Comparison of ENCODE assay signal across 10 cellular contexts in the genomic region with DNA sequence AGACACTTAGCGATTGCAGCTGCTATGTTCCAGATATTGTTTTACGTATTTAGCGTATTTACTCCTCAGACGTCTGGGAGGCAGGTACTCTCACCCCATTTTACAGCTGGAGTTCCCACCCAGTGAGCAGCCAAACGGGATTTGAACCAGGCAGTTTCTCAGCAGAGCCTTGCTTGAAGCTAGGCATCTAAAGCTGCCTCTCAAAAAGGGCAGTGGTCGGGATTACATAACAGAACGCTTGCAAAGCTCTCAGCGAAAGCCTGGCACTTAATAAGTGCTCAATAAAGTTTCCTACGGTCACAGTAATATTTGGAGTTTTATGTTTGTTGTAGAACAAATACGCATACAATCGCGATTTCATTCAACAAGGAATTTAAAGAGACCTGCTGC. TPM values are rescaled to one million over a fixed set of nuclear protein-coding genes. Genes with fewer than 3 reads are reported as not detected.
DNase-seq lines count a peak whose midpoint lies in the region; ATAC-seq and TF ChIP-seq lines count a peak whose summit lies in the region.
"Had no signal": no experiment of that assay in that cellular context is flagged by ENCODE, and none has a peak within 500 bp of the region (broad histone marks: within the 10 kb centered on the region; RNA-seq: fewer than 3 reads in every experiment).

No MANE protein-coding gene starts in this region.

- H3K4me2 ChIP-seq in hepatocyte (peak overlapping the region; percentile 92), smooth muscle cell (peak overlapping the region; percentile 86)

- H2AFZ ChIP-seq in hepatocyte (peak overlapping the region; percentile 44), smooth muscle cell (ENCODE audit: low read depth) (no peak overlapping the region)

- H3K9me2 ChIP-seq in hepatocyte (replicated peaks; ENCODE audit: insufficient read depth): no peaks in the 10 kb centered on the region

- H3K27me3 ChIP-seq in RWPE2 (ENCODE audit: insufficient read depth, poor library complexity, severe bottlenecking) (peaks cover 22% of the 10 kb centered on the region), hepatocyte (peaks cover 20% of the 10 kb centered on the region), smooth muscle cell (ENCODE audit: low read depth) (peaks cover 35% of the 10 kb centered on the region)
- H3K27me3 ChIP-seq: adrenal gland had no signal

- H3K4me1 ChIP-seq in RWPE2 (ENCODE audit: insufficient read depth, poor library complexity, severe bottlenecking) (no peaks in the 10 kb centered on the region), hepatocyte (ENCODE audit: insufficient read depth) (peaks cover 9% of the 10 kb centered on the region), smooth muscle cell (ENCODE audit: low read depth) (no peaks in the 10 kb centered on the region)

- H3F3A ChIP-seq in smooth muscle cell (ENCODE audit: low read depth): peaks cover 5% of the 10 kb centered on the region

- 19% methylated on average over 12 of the region's 12 CpGs for WGBS in hepatocyte (ENCODE audit: low lambda C conversion rate, missing lambda C conversion rate)
- 21% methylated on average over 12 of the region's 12 CpGs for WGBS in smooth muscle cell (ENCODE audit: low lambda C conversion rate)

- H3K9me3 ChIP-seq in RWPE2 (ENCODE audit: severe bottlenecking): no peaks in the 10 kb centered on the region
- no peaks in the 10 kb centered on the region for H3K9me3 ChIP-seq in hepatocyte (ENCODE audit: low read depth)
- H3K9me3 ChIP-seq in smooth muscle cell (replicated peaks; ENCODE audit: low read depth): no peaks in the 10 kb centered on the region
- H3K9me3 ChIP-seq: adrenal gland had no signal

- ATAC-seq in RWPE2 (ENCODE audit: low read depth): no peak
- ATAC-seq in GM19455 (IDR thresholded peaks at IDR 0.05; ENCODE audit: unreplicated experiment): no peak

- no peaks in the 10 kb centered on the region for H3K36me3 ChIP-seq in RWPE2 (ENCODE audit: low read depth)
- no peaks in the 10 kb centered on the region for H3K36me3 ChIP-seq in hepatocyte (replicated peaks; ENCODE audit: insufficient read depth, low read depth)
- H3K36me3 ChIP-seq in smooth muscle cell (ENCODE audit: low read depth): no peaks in the 10 kb centered on the region
- H3K36me3 ChIP-seq: adrenal gland had no signal

- H3K79me2 ChIP-seq in hepatocyte: no peaks in the 10 kb centered on the region
- no peaks in the 10 kb centered on the region for H3K79me2 ChIP-seq in smooth muscle cell (ENCODE audit: low read depth)

- H3K9ac ChIP-seq in smooth muscle cell (ENCODE audit: low read depth): no peak overlapping the region

- no peaks in the 10 kb centered on the region for H4K20me1 ChIP-seq in hepatocyte (ENCODE audit: insufficient read depth, poor library complexity, severe bottlenecking)
- H4K20me1 ChIP-seq in smooth muscle cell (ENCODE audit: low read depth): no peaks in the 10 kb centered on the region

- TF ChIP-seq CTCF in RWPE2 (IDR thresholded peaks at IDR 0.05; ENCODE audit: poor library complexity, severe bottlenecking) (no peak), hepatocyte (IDR thresholded peaks at IDR 0.05; ENCODE audit: poor library complexity) (no peak), smooth muscle cell (IDR thresholded peaks at IDR 0.05; ENCODE audit: borderline replicate concordance, insufficient read depth, poor library complexity, severe bottlenecking) (no peak)

- peak; percentile 56 for DNase-seq in NCI-H510A treated with DMSO at 0.1 percent for 48 hours (lab: John Stamatoyannopoulos, UW)
- no peak for DNase-seq in NCI-H510A (lab: John Stamatoyannopoulos, UW)
- no peak for DNase-seq in RWPE2 (ENCODE audit: low spot score)
- no peak for DNase-seq in hepatocyte (ENCODE audit: low spot score)
- DNase-seq in smooth muscle cell (lab: John Stamatoyannopoulos, UW; ENCODE audit: unreplicated experiment): no peak
- DNase-seq in effector CD4-positive, alpha-beta T cell: no peak
- no peak for DNase-seq in NCI-H2107 (lab: John Stamatoyannopoulos, UW)

- H3K4me3 ChIP-seq in RWPE2 (ENCODE audit: severe bottlenecking) (peak overlapping the region; percentile 67), hepatocyte (peak overlapping the region; percentile 58), smooth muscle cell (peak overlapping the region; percentile 49)

- H3K27ac ChIP-seq in RWPE2 (ENCODE audit: poor library complexity, severe bottlenecking) (no peak overlapping the region), hepatocyte (no peak overlapping the region), smooth muscle cell (ENCODE audit: low read depth) (no peak overlapping the region)
- H3K27ac ChIP-seq: adrenal gland had no signal

RNA-seq across cellular contexts. Expression of gene BSPRY, which starts 0.3 kb away (rescaled TPM):
- total RNA-seq in hepatocyte (4.8 and 6.1 TPM in 2 replicates), smooth muscle cell (0.36 and 0.67 TPM in 2 replicates)
- polyA plus RNA-seq in hepatocyte (12.0 TPM in 2 replicates), smooth muscle cell (0.27 and 2.3 TPM in 2 replicates)
- polyA plus RNA-seq: AG04450 had no signal

RNA-seq across cellular contexts. Expression of gene WDR31, which starts 9.0 kb away (rescaled TPM):
- 1.4 and 3.7 TPM in 2 replicates for total RNA-seq in hepatocyte
- 0.86 and 1.3 TPM in 2 replicates for polyA plus RNA-seq in hepatocyte
- total RNA-seq in smooth muscle cell: 2.2 and 2.7 TPM in 2 replicates
- polyA plus RNA-seq in smooth muscle cell: 1.2 and 1.6 TPM in 2 replicates

RNA-seq across cellular contexts. Expression of gene HDHD3, which starts 27.7 kb away (rescaled TPM):
- total RNA-seq in hepatocyte (96.8 and 98.7 TPM in 2 replicates), smooth muscle cell (2.9 and 6.7 TPM in 2 replicates)
- polyA plus RNA-seq in hepatocyte (94.9 and 110 TPM in 2 replicates), smooth muscle cell (12.5 and 18.9 TPM in 2 replicates)

RNA-seq across cellular contexts. Expression of gene RNF183, which starts 45.9 kb away (rescaled TPM):
- total RNA-seq in hepatocyte (0.43 and 3.9 TPM in 2 replicates), smooth muscle cell (0.09 and 2.3 TPM in 2 replicates)
- polyA plus RNA-seq in hepatocyte (0.21 and 0.85 TPM in 2 replicates), smooth muscle cell (0.66 TPM in 1 of 2 replicates, not detected in the other)
- total RNA-seq: adrenal gland had no signal
- polyA plus RNA-seq: AG04450 had no signal

RNA-seq across cellular contexts. Expression of gene ALAD, which starts 52.0 kb away (rescaled TPM):
- total RNA-seq in hepatocyte: 27.1 and 27.8 TPM in 2 replicates
- polyA plus RNA-seq in hepatocyte: 31.5 and 43.8 TPM in 2 replicates
- total RNA-seq in smooth muscle cell: 6.2 and 7.1 TPM in 2 replicates
- 15.4 and 22.4 TPM in 2 replicates for polyA plus RNA-seq in smooth muscle cell

Comparison
In these comparisons a context has a peak if more than half of its experiments do, and no peak if none do; other contexts are left out.
1. RNA of gene HDHD3, which starts 27.7 kb away (total RNA-seq): 96.8 to 98.7 TPM in hepatocyte; 2.9 to 6.7 TPM in smooth muscle cell; every median in the first group is over 10 times any median in the second.
2. Peak in every context shown above with its lines, with median percentiles within 50 percentile points of each other: H3K4me3 ChIP-seq.